In genomic region chr4:159229164-159229563, GRCh38 we compare ENCODE assay signal across 13 cellular contexts.
DNase-seq lines count a peak whose midpoint lies in the region; TF ChIP-seq lines count a peak whose summit lies in the region.
"Had no signal": no experiment of that assay in that cellular context is flagged by ENCODE, and none has a peak within 500 bp of the region (broad histone marks: within the 10 kb centered on the region; RNA-seq: fewer than 3 reads in every experiment).

No MANE protein-coding gene starts in this region.

- peaks cover 3% of the 10 kb centered on the region for H3K4me1 ChIP-seq in colonic mucosa

- H3K27me3 Mint-ChIP-seq in nephron progenitor cell (ENCODE audit: low read depth, poor library complexity): no peaks in the 10 kb centered on the region

- H3K36me3 ChIP-seq in colonic mucosa: no peaks in the 10 kb centered on the region

- peaks cover 26% of the 10 kb centered on the region for H3K36me3 Mint-ChIP-seq in nephron progenitor cell (ENCODE audit: low read depth)
- H3K36me3 Mint-ChIP-seq: CD8-positive, alpha-beta T cell had no signal

- H3K9me3 Mint-ChIP-seq in nephron progenitor cell: peaks cover 20% of the 10 kb centered on the region
- H3K9me3 Mint-ChIP-seq: activated T-helper 2 cell treated with anti-CD3 and anti-CD28 coated beads, Interferon-gamma antibody, Interleukin-2, Interleukin-4, amounts not matched to agents 10 μg/mL and 5 μg/mL and 100 μg/mL, durations not matched to agents 14 hours and 24 hours and 36 hours; CD8-positive, alpha-beta T cell had no signal

- no peak overlapping the region for H3K27ac ChIP-seq in colonic mucosa

- in situ Hi-C loops in SK-MEL-5 (cut with HindIII; ENCODE audit: low pct_unique_long_range_greater_than_20kb, low sequenced_read_pairs): no loop called here

- H3K27me3 ChIP-seq in colonic mucosa: no peaks in the 10 kb centered on the region

- no peak overlapping the region for H3K9ac ChIP-seq in colonic mucosa (ENCODE audit: low read depth in 2 of 2, low read length in 2 of 2)

- TF ChIP-seq CTCF in fibroblast of the aortic adventitia (IDR thresholded peaks at IDR 0.05; ENCODE audit: insufficient read depth, low read length): no peak
- no peak for TF ChIP-seq CTCF in nephron progenitor cell (IDR thresholded peaks at IDR 0.05)
- TF ChIP-seq CTCF in colonic mucosa (IDR thresholded peaks at IDR 0.05): no peak

- H3K4me1 Mint-ChIP-seq in nephron progenitor cell: peaks cover 17% of the 10 kb centered on the region

- DNase-seq in AG08396 (ENCODE audit: low spot score) (peak; percentile 64), SK-MEL-5 (ENCODE audit: low read depth, low spot score) (peak; percentile 62), fibroblast of the aortic adventitia (ENCODE audit: low read depth) (peak; percentile 81), nephron progenitor cell (no peak), NCI-H1436 (lab: John Stamatoyannopoulos, UW) (no peak), DMS79 (lab: John Stamatoyannopoulos, UW) (no peak), colonic mucosa (no peak), NOMO-1 (lab: John Stamatoyannopoulos, UW; ENCODE audit: unreplicated experiment in 2 of 2) (no peak)
- DNase-seq: CD8-positive, alpha-beta T cell; NCI-H1694 treated with DMSO at 0.1 percent for 48 hours; substantia nigra; T-helper 1 cell had no signal

- peak overlapping the region; percentile 43 for H3K27ac Mint-ChIP-seq in nephron progenitor cell
- H3K27ac Mint-ChIP-seq: activated T-helper 2 cell treated with anti-CD3 and anti-CD28 coated beads, Interferon-gamma antibody, Interleukin-2, Interleukin-4, amounts not matched to agents 10 μg/mL and 5 μg/mL and 100 μg/mL, durations not matched to agents 14 hours and 24 hours and 36 hours; CD8-positive, alpha-beta T cell had no signal

- H3K4me3 ChIP-seq in fibroblast of the aortic adventitia (ENCODE audit: low read depth, low read length) (no peak overlapping the region), colonic mucosa (no peak overlapping the region)

- H3K9me3 ChIP-seq in colonic mucosa: no peaks in the 10 kb centered on the region

- intact Hi-C loops in colonic mucosa (cut with DNase I): no loop called here

- H3K4me3 Mint-ChIP-seq in nephron progenitor cell: no peak overlapping the region
- H3K4me3 Mint-ChIP-seq: CD8-positive, alpha-beta T cell had no signal

Comparison
In these comparisons a context has a peak if more than half of its experiments do, and no peak if none do; other contexts are left out.
1. DNase-seq: peak in AG08396 (single experiment), SK-MEL-5 (single experiment) and fibroblast of the aortic adventitia (single experiment); none in nephron progenitor cell (single experiment), NCI-H1436 (single experiment), DMS79 (single experiment), colonic mucosa (single experiment) and NOMO-1 (0 of 2).